ENCODE assay signal across 8 cellular contexts in genomic region chr10:75226055-75226454, GRCh38. TPM values are rescaled to one million over a fixed set of nuclear protein-coding genes. Genes with fewer than 3 reads are reported as not detected.
A peak's percentile ranks its signal among the peaks of the same experiment; 100 is the strongest.
DNase-seq lines count a peak whose midpoint lies in the region; ATAC-seq and TF ChIP-seq lines count a peak whose summit lies in the region.

No MANE protein-coding gene starts in this region.

- H3K36me3 ChIP-seq in GM23248 (ENCODE audit: low read depth) (peaks cover 57% of the 10 kb centered on the region), gastrocnemius medialis (peaks cover 0 to 56% of the 10 kb centered on the region in 2 donors)

- peak overlapping the region; percentile 91 for H3K27ac ChIP-seq in GM23248
- peak overlapping the region; percentile 94 for H3K27ac ChIP-seq in right cardiac atrium (ENCODE audit: low read length)
- H3K27ac ChIP-seq in gastrocnemius medialis = peak overlapping the region; percentile 72 to 95 (median 76)

- peak overlapping the region; percentile 72 for H3K9ac ChIP-seq in GM23248

- H2AFZ ChIP-seq in GM23248 = no peak overlapping the region

- intact Hi-C loops in right cardiac atrium (cut with DNase I) = loop anchor here in 1 of 4 donors (2.0 kb wide), 1 partner anchor 15 kb away; the partner anchor contains the start of gene VDAC2
- intact Hi-C loops in gastrocnemius medialis (cut with DNase I; ENCODE audit: low total_unique reads) = no loop called here

- 48 to 51% methylated on average over 3 of the region's 3 CpGs for WGBS in GM23248 (ENCODE audit: low coverage in 1 of 2, low lambda C conversion rate in 2 of 2, missing lambda C conversion rate in 2 of 2), 2 experiments
- WGBS in right cardiac atrium = 33% methylated on average over 3 of the region's 3 CpGs

- no peaks in the 10 kb centered on the region for H3K9me2 ChIP-seq in GM23248 (ENCODE audit: insufficient read depth)

- no peak for TF ChIP-seq POLR2A in gastrocnemius medialis (IDR thresholded peaks at IDR 0.05)

- H3K4me3 ChIP-seq in GM23248 (peak overlapping the region; percentile 37), right cardiac atrium (ENCODE audit: low read length) (no peak overlapping the region), gastrocnemius medialis (peak overlapping the region in 2 of 4 donors; percentile 4 to 26)

- no peaks in the 10 kb centered on the region for H3K27me3 ChIP-seq in GM23248 (replicated peaks; ENCODE audit: insufficient read depth)
- no peaks in the 10 kb centered on the region for H3K27me3 ChIP-seq in right cardiac atrium (ENCODE audit: control insufficient read depth, insufficient read depth)
- H3K27me3 ChIP-seq in gastrocnemius medialis = no peaks in the 10 kb centered on the region

- H3K79me2 ChIP-seq in GM23248 (ENCODE audit: insufficient read depth) = peaks cover 87% of the 10 kb centered on the region

- H3K4me1 Mint-ChIP-seq in activated naive CD8-positive, alpha-beta T cell (ENCODE audit: low read depth) = peaks cover 58% of the 10 kb centered on the region

- no peaks in the 10 kb centered on the region for H3K27me3 Mint-ChIP-seq in activated naive CD8-positive, alpha-beta T cell

- H3K4me1 ChIP-seq in GM23248 (ENCODE audit: insufficient read depth) = peaks cover 65% of the 10 kb centered on the region
- peaks cover 24% of the 10 kb centered on the region for H3K4me1 ChIP-seq in right cardiac atrium (ENCODE audit: control insufficient read depth, insufficient read depth, low read length)
- H3K4me1 ChIP-seq in gastrocnemius medialis = peaks cover 72 to 79% of the 10 kb centered on the region in 2 donors

- ATAC-seq in right cardiac atrium = no peak
- no peak for ATAC-seq in gastrocnemius medialis
- no peak for ATAC-seq in HG03175 (IDR thresholded peaks at IDR 0.05; ENCODE audit: unreplicated experiment)

- H3K9me3 Mint-ChIP-seq in activated naive CD8-positive, alpha-beta T cell (ENCODE audit: low read depth) = no peaks in the 10 kb centered on the region

- peaks cover 14% of the 10 kb centered on the region for H3K36me3 Mint-ChIP-seq in activated naive CD8-positive, alpha-beta T cell

- H3K27ac Mint-ChIP-seq in activated naive CD8-positive, alpha-beta T cell = peak overlapping the region; percentile 59

- H3K9me3 ChIP-seq in GM23248 (ENCODE audit: low read depth) = no peaks in the 10 kb centered on the region
- H3K9me3 ChIP-seq in right cardiac atrium (ENCODE audit: control insufficient read depth, low read length) = no peaks in the 10 kb centered on the region
- no peaks in the 10 kb centered on the region for H3K9me3 ChIP-seq in gastrocnemius medialis

- peaks cover 79% of the 10 kb centered on the region for H3F3A ChIP-seq in GM23248 (ENCODE audit: insufficient read depth)

- DNase-seq in GM23248 = no peak
- no peak for DNase-seq in right cardiac atrium
- no peak for DNase-seq in gastrocnemius medialis
- DNase-seq in activated gamma-delta T cell treated with Interleukin-2 at 50 U/mL for 16 hours = no peak
- DNase-seq in amygdala (lab: John Stamatoyannopoulos, UW) = no peak
- DNase-seq in GDM1 (lab: John Stamatoyannopoulos, UW) = no peak

- no peak for TF ChIP-seq CTCF in gastrocnemius medialis (IDR thresholded peaks at IDR 0.05 in 4 of 5, conservative IDR thresholded peaks at IDR 0.05 in 1 of 5)

- H4K20me1 ChIP-seq in GM23248 (ENCODE audit: insufficient read depth) = peaks cover 19% of the 10 kb centered on the region

- H3K4me2 ChIP-seq in GM23248 (ENCODE audit: unreplicated experiment) = peak overlapping the region; percentile 77

- in situ Hi-C loops in GM23248 (cut with MboI) (loop anchor here (25.0 kb wide), 1 partner anchor 964 kb away; no protein-coding TSS in a partner anchor), gastrocnemius medialis (cut with MboI; ENCODE audit: low sequenced_read_pairs in 4 of 4) (loop anchor here (5.0 to 25.0 kb wide), 4 partner anchors 111 to 964 kb away; partner anchors contain the start of gene SAMD8 (in 3 of the 4))

- H3K4me3 Mint-ChIP-seq in activated naive CD8-positive, alpha-beta T cell = no peak overlapping the region

RNA-seq across cellular contexts. Expression of gene COMTD1, which starts 9.7 kb away (rescaled TPM):
- total RNA-seq in GM23248 (2014; rRNA removed; shearing (Covaris generic)) = 12.6 and 38.3 TPM in 2 replicates
- polyA plus RNA-seq in GM23248 (2016; fragmentation: Nextera tagmentation; extraction: Ambion mirVana) (8.8 and 9.3 TPM in 2 replicates), right cardiac atrium (44.1 TPM)
- total RNA-seq in right cardiac atrium (10 to 100 TPM; 17.3 to 24.3 (median 20.0) TPM), gastrocnemius medialis (10 to 100 TPM; 15.6 to 64.4 (median 34.9) TPM)

RNA-seq across cellular contexts. Expression of gene VDAC2, which starts 15.5 kb away (rescaled TPM):
- 145 and 147 TPM in 2 replicates for total RNA-seq in GM23248 (2014; rRNA removed; shearing (Covaris generic))
- 259 and 268 TPM in 2 replicates for polyA plus RNA-seq in GM23248 (2016; fragmentation: Nextera tagmentation; extraction: Ambion mirVana)
- total RNA-seq in right cardiac atrium = 100 to 1,000 TPM; 362 to 389 (median 368) TPM
- 429 TPM for polyA plus RNA-seq in right cardiac atrium
- 100 to 1,000 TPM; 255 to 442 (median 268) TPM for total RNA-seq in gastrocnemius medialis
